17 cellular contexts compared by ENCODE assay signal in the genomic region with DNA sequence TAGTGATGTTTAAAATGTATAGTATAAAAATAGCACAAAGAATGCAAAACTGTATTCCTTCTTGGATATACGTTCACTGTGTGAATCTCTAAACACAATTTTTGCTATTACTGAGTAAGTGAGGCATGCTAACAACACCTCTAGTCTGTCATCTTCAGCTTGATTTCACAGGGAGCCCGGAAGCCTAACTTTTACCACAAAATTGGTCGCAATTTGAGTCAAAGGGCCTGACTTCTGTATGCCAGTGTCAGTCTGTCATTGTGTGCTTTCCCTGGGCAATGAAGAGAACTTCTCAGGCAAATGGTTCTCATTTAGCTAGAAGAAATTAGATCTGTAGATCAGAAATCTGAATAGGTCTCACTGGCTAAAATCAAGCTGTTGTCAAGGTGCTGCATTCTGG.
DNase-seq lines count a peak whose midpoint lies in the region; ATAC-seq lines count a peak whose summit lies in the region.
"Had no signal": no experiment of that assay in that cellular context is flagged by ENCODE, and none has a peak within 500 bp of the region (broad histone marks: within the 10 kb centered on the region; RNA-seq: fewer than 3 reads in every experiment).

No MANE protein-coding gene starts in this region.

- no peak for DNase-seq in stimulated activated CD4-positive, alpha-beta T cell treated with anti-CD3 and anti-CD28 coated beads, Interleukin-12 subunit alpha, Interleukin-12 subunit beta, amount 100 ng/mL, for 4 hours
- DNase-seq in NCI-H2029 (lab: John Stamatoyannopoulos, UW) (no peak), kidney tubule cell (ENCODE audit: low spot score) (no peak)
- DNase-seq: activated naive CD4-positive, alpha-beta T cell treated with anti-CD3 and anti-CD28 coated beads, Interleukin-2, amount 50 U/mL, for 16 hours; CD8-positive, alpha-beta T cell; erythroblast; H7; NCI-H1694; Right ventricle myocardium superior; stimulated activated CD4-positive, alpha-beta T cell treated with anti-CD3 and anti-CD28 coated beads, Interleukin-4, amount 100 ng/mL, for 24 hours; stimulated activated CD8-positive, alpha-beta memory T cell treated with anti-CD3 and anti-CD28 coated beads, Interleukin-4, amount 100 ng/mL, for 48 hours; thyroid gland had no signal

- peak; percentile 89 for ATAC-seq in GM18499 (IDR thresholded peaks at IDR 0.05; ENCODE audit: insufficient read depth, unreplicated experiment)
- ATAC-seq in GM18868 (IDR thresholded peaks at IDR 0.05; ENCODE audit: unreplicated experiment) = peak; percentile 84
- ATAC-seq in HG02588 (IDR thresholded peaks at IDR 0.05; ENCODE audit: unreplicated experiment) = peak; percentile 67
- ATAC-seq in HG03469 (IDR thresholded peaks at IDR 0.05; ENCODE audit: unreplicated experiment) = peak; percentile 84
- no peak for ATAC-seq in HG02763 (IDR thresholded peaks at IDR 0.05; ENCODE audit: unreplicated experiment)
- ATAC-seq: CD8-positive, alpha-beta T cell had no signal
